Comparison of ENCODE assay signal across 17 cellular contexts in the genomic region with DNA sequence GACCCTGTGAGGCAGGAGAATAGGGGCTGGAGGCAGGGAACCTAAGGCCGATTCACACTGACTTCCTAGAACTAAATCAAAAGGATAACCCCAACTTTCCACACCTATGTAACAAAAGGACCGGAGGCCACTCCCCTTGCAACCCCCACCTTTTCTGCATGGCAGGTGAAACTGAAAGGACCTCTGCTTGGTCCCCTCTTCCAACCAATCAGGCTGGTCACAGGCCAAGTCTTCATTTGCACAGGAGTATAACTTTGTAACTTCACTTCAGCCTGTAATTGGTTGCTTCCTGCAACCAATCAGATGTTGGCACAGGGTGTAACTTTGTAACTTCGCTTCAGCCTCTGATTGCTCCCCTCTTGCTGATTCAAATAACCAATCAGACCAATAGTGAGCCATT.
DNase-seq lines count a peak whose midpoint lies in the region; ATAC-seq, FAIRE-seq and TF ChIP-seq lines count a peak whose summit lies in the region.
"Had no signal": no experiment of that assay in that cellular context is flagged by ENCODE, and none has a peak within 500 bp of the region (broad histone marks: within the 10 kb centered on the region; RNA-seq: fewer than 3 reads in every experiment).

No MANE protein-coding gene starts in this region.

- peaks cover 92% of the 10 kb centered on the region for H3K4me1 Mint-ChIP-seq in activated CD4-positive, alpha-beta memory T cell treated with anti-CD3 and anti-CD28 coated beads, Interleukin-2, amount 10 ng/mL, durations not matched to agents 7 days and 5 days

- peak; percentile 35 for DNase-seq in stimulated activated CD4-positive, alpha-beta T cell treated with anti-CD3 and anti-CD28 coated beads, Interleukin-4, amount 100 ng/mL, for 1 hour
- no peak for DNase-seq in stimulated activated CD4-positive, alpha-beta T cell treated with anti-CD3 and anti-CD28 coated beads, Interleukin-12 subunit alpha, Interleukin-12 subunit beta, amount 100 ng/mL, for 4 hours
- DNase-seq in activated CD4-positive, alpha-beta memory T cell treated with anti-CD3 and anti-CD28 coated beads, Interleukin-2, amount 10 ng/mL, durations not matched to agents 7 days and 5 days = peak; percentile 61
- DNase-seq in H1 (ENCODE audit: low read depth in 1 of 2, low spot score in 2 of 2) (no peak), testis (peak; percentile 38), NCI-H1694 (lab: John Stamatoyannopoulos, UW) (no peak), SK-N-DZ (ENCODE audit: low spot score) (no peak), HepG2 (ENCODE audit: low spot score) (no peak)
- DNase-seq: DMS79; effector CD8-positive, alpha-beta T cell; foreskin keratinocyte; NCI-H2171 treated with DMSO at 0.1 percent for 48 hours; occipital lobe; SIG-M5; upper lobe of left lung had no signal

- no peak overlapping the region for H2BK15ac ChIP-seq in H1 (ENCODE audit: low read length)

- no peak for TF ChIP-seq EP300 in H1 (IDR thresholded peaks at IDR 0.05; ENCODE audit: borderline replicate concordance in 1 of 2, low read depth in 2 of 2, low read length in 2 of 2)
- TF ChIP-seq EP300 in HepG2 (IDR thresholded peaks at IDR 0.05; ENCODE audit: low read depth in 2 of 2, low read length in 2 of 2) = no peak
- no peak for TF ChIP-seq EP300 in HepG2 (CRISPR knock-in tag; IDR thresholded peaks at IDR 0.05; ENCODE audit: borderline replicate concordance)

- H3K79me2 ChIP-seq in H1 (ENCODE audit: control insufficient read depth in 1 of 2, insufficient read depth in 2 of 2, low read length in 2 of 2) (peaks cover 0 to 30% of the 10 kb centered on the region in 2 experiments; a peak in 3 of 4 replicates), HepG2 (ENCODE audit: insufficient read depth, low read length) (peaks cover 63% of the 10 kb centered on the region)

- no peak overlapping the region for H3K56ac ChIP-seq in H1 (replicated peaks; ENCODE audit: insufficient read length, low read depth, low read length)

- TF ChIP-seq RAD21 in H1 (IDR thresholded peaks at IDR 0.05 in 1 of 2, conservative IDR thresholded peaks at IDR 0.05 in 1 of 2; ENCODE audit: low read depth in 2 of 2, low read length in 2 of 2) = no peak
- TF ChIP-seq RAD21 in HepG2 (CRISPR knock-in tag; IDR thresholded peaks at IDR 0.05) = no peak

- H3K36me3 ChIP-seq in H1 (ENCODE audit: control insufficient read depth in 2 of 4, insufficient read depth in 4 of 4, low read length in 3 of 4) = no peaks in the 10 kb centered on the region
- no peaks in the 10 kb centered on the region for H3K36me3 ChIP-seq in testis (ENCODE audit: low read depth, missing control alignments)
- H3K36me3 ChIP-seq in HepG2 (replicated peaks in 1 of 2; ENCODE audit: control insufficient read depth in 1 of 2, insufficient read depth in 2 of 2, low read length in 2 of 2) = no peaks in the 10 kb centered on the region
- H3K36me3 ChIP-seq: upper lobe of left lung had no signal

- no peak overlapping the region for H3K9ac ChIP-seq in H1 (replicated peaks in 1 of 4; ENCODE audit: extremely low read depth in 1 of 4, low read depth in 3 of 4, low read length in 3 of 4)
- H3K9ac ChIP-seq in HepG2 (ENCODE audit: insufficient read depth, low read depth, low read length) = no peak overlapping the region

- H3K27me3 ChIP-seq in H1 (replicated peaks in 1 of 4; ENCODE audit: control insufficient read depth in 3 of 4, extremely low read depth in 1 of 4, insufficient read depth in 3 of 4, low read length in 3 of 4) (no peaks in the 10 kb centered on the region), testis (no peaks in the 10 kb centered on the region), HepG2 (ENCODE audit: control insufficient read depth in 1 of 2, insufficient read depth in 2 of 2, low read length in 2 of 2) (no peaks in the 10 kb centered on the region)
- H3K27me3 ChIP-seq: foreskin keratinocyte, upper lobe of left lung had no signal

- H3K27ac Mint-ChIP-seq in activated CD4-positive, alpha-beta memory T cell treated with anti-CD3 and anti-CD28 coated beads, Interleukin-2, amount 10 ng/mL, durations not matched to agents 7 days and 5 days = peak overlapping the region; percentile 96

- CTCF ChIA-PET in activated CD4-positive, alpha-beta memory T cell treated with anti-CD3 and anti-CD28 coated beads, Interleukin-2, amount 10 ng/mL, durations not matched to agents 7 days and 5 days (lab: Charles Lee) = interaction anchor here (1.3 kb wide), 1 partner anchor 10 kb away, joined by 5 read pairs; no protein-coding TSS in a partner anchor
- CTCF ChIA-PET in H1 (lab: Charles Lee; ENCODE audit: partially characterized antibody) = interaction anchor here (1.0 kb wide), 1 partner anchor 28 kb away, joined by 3 read pairs; no protein-coding TSS in a partner anchor
- CTCF ChIA-PET in HepG2 (lab: Yijun Ruan, JAX; ENCODE audit: low intra/inter-chr PET ratio, low total read pairs) = no interaction called here

- no TSS peak for BruUV-seq in HepG2 (replicated peaks; lab: Mats Ljungman, UMichigan)

- TF ChIP-seq POLR2A in H1 (IDR thresholded peaks at IDR 0.05; ENCODE audit: control extremely low read depth in 1 of 2, low read depth in 2 of 2, low read length in 2 of 2) (no peak), testis (IDR thresholded peaks at IDR 0.05) (no peak), HepG2 (IDR thresholded peaks at IDR 0.05; ENCODE audit: insufficient read depth in 1 of 2, low read depth in 2 of 2, low read length in 2 of 2) (no peak)

- no peak overlapping the region for H3K23ac ChIP-seq in H1 (ENCODE audit: insufficient read length)

- H3K27me3 Mint-ChIP-seq in activated CD4-positive, alpha-beta memory T cell treated with anti-CD3 and anti-CD28 coated beads, Interleukin-2, amount 10 ng/mL, durations not matched to agents 7 days and 5 days = no peaks in the 10 kb centered on the region
- H3K27me3 Mint-ChIP-seq: brain had no signal

- H2AK5ac ChIP-seq in H1 (ENCODE audit: low read depth, low read length) = no peak overlapping the region

- H3K4ac ChIP-seq in H1 (replicated peaks; ENCODE audit: insufficient read length, low read depth, low read length) = no peak overlapping the region

- no peaks in the 10 kb centered on the region for H3K9me3 ChIP-seq in H1 (ENCODE audit: insufficient read depth in 2 of 2, low read depth in 1 of 2, low read length in 1 of 2)
- no peaks in the 10 kb centered on the region for H3K9me3 ChIP-seq in testis
- no peaks in the 10 kb centered on the region for H3K9me3 ChIP-seq in HepG2 (ENCODE audit: low read length)
- H3K9me3 ChIP-seq: upper lobe of left lung had no signal

- H2BK5ac ChIP-seq in H1 (ENCODE audit: low read depth, low read length) = peak overlapping the region; percentile 14; the same call in 1 of the 2 replicates

- no peak overlapping the region for H4K8ac ChIP-seq in H1 (ENCODE audit: extremely low read depth, insufficient read depth, low read length)

- H4K91ac ChIP-seq in H1 (replicated peaks; ENCODE audit: insufficient read length, low read length) = no peak overlapping the region

- in situ Hi-C loops in HepG2 (cut with HindIII; ENCODE audit: extremely low pct_ligation_motif_present, low pct_unique_long_range_greater_than_20kb) = no loop called here

- no peaks in the 10 kb centered on the region for H3K9me3 Mint-ChIP-seq in activated CD4-positive, alpha-beta memory T cell treated with anti-CD3 and anti-CD28 coated beads, Interleukin-2, amount 10 ng/mL, durations not matched to agents 7 days and 5 days

- no peak overlapping the region for H2BK120ac ChIP-seq in H1 (replicated peaks; ENCODE audit: low read depth, low read length)

- ATAC-seq in HepG2 = no peak
- ATAC-seq: foreskin keratinocyte had no signal

- no peak overlapping the region for H4K5ac ChIP-seq in H1 (ENCODE audit: insufficient read length, low read depth, low read length)

- POLR2A ChIA-PET in activated CD4-positive, alpha-beta memory T cell treated with anti-CD3 and anti-CD28 coated beads, Interleukin-2, amount 10 ng/mL, durations not matched to agents 7 days and 5 days (lab: Charles Lee) = interaction anchor here (1.3 to 10.1 kb wide), 10 partner anchors 10 to 294 kb away, joined by 3 to 149 read pairs (median 10); partner anchors contain the start of genes CDNF, HSPA14, MSANTD7 and SUV39H2
- POLR2A ChIA-PET in H1 (lab: Charles Lee; ENCODE audit: partially characterized antibody) (interaction anchor here (1.1 kb wide), 1 partner anchor 16 kb away, joined by 4 read pairs; no protein-coding TSS in a partner anchor), HepG2 (lab: Yijun Ruan, JAX) (no interaction called here)

- no peak for TF ChIP-seq CTCF in H1 (IDR thresholded peaks at IDR 0.05; ENCODE audit: control extremely low read depth in 1 of 3, insufficient read depth in 1 of 3, low read depth in 1 of 3, low read length in 3 of 3)
- no peak for TF ChIP-seq CTCF in testis (IDR thresholded peaks at IDR 0.05)
- TF ChIP-seq CTCF in HepG2 (CRISPR knock-in tag; IDR thresholded peaks at IDR 0.05) = no peak

- 87% methylated on average over 3 of the region's 3 CpGs; no CpG with 5 or more reads in 1 of the 2 experiments for WGBS in H1 (ENCODE audit: extremely low coverage in 1 of 2, insufficient coverage in 1 of 2, insufficient read length in 1 of 2, insufficient replicate concordance in 2 of 2, low coverage in 1 of 2, low lambda C conversion rate in 2 of 2, missing lambda C conversion rate in 1 of 2), 2 experiments
- WGBS in testis, 2 donors = 78 to 84% methylated on average over 3 of the region's 3 CpGs
- 100% methylated on average over 3 of the region's 3 CpGs for WGBS in HepG2 (ENCODE audit: low lambda C conversion rate)

- H3K4me1 ChIP-seq in H1 (replicated peaks in 1 of 4; ENCODE audit: control insufficient read depth in 3 of 4, insufficient read depth in 4 of 4, low read length in 3 of 4) = peaks cover 2 to 13% (median 10%) of the 10 kb centered on the region in 4 experiments; a peak in 6 of 7 replicates
- H3K4me1 ChIP-seq in testis = peaks cover 8% of the 10 kb centered on the region
- peaks cover 78% of the 10 kb centered on the region for H3K4me1 ChIP-seq in HepG2 (ENCODE audit: insufficient read depth, low read length)

- FAIRE-seq in H1 (lab: Jason Lieb, UNC) (no peak), HepG2 (lab: Jason Lieb, UNC) (no peak)
- FAIRE-seq: TTC549 had no signal

- no peaks in the 10 kb centered on the region for H4K20me1 ChIP-seq in H1 (replicated peaks in 1 of 2; ENCODE audit: control insufficient read depth in 1 of 2, insufficient read depth in 2 of 2, low read length in 2 of 2)
- H4K20me1 ChIP-seq in HepG2 (ENCODE audit: insufficient read depth, low read length) = no peaks in the 10 kb centered on the region

- H3K4me2 ChIP-seq in H1 (ENCODE audit: insufficient read depth in 1 of 2, low read depth in 2 of 2, low read length in 2 of 2) (peak overlapping the region in 1 of 2 experiments; percentile 45; a peak in 1 of 4 replicates), HepG2 (ENCODE audit: low read depth, low read length) (no peak overlapping the region)

- peak overlapping the region; percentile 46 for H3K4me3 Mint-ChIP-seq in activated CD4-positive, alpha-beta memory T cell treated with anti-CD3 and anti-CD28 coated beads, Interleukin-2, amount 10 ng/mL, durations not matched to agents 7 days and 5 days
- H3K4me3 Mint-ChIP-seq: brain had no signal

- peaks cover 70% of the 10 kb centered on the region for H3K36me3 Mint-ChIP-seq in activated CD4-positive, alpha-beta memory T cell treated with anti-CD3 and anti-CD28 coated beads, Interleukin-2, amount 10 ng/mL, durations not matched to agents 7 days and 5 days (ENCODE audit: low read depth)

- no peak overlapping the region for H2BK20ac ChIP-seq in H1 (ENCODE audit: low read length)

- no peak overlapping the region for H2AFZ ChIP-seq in H1 (ENCODE audit: low read length)
- no peak overlapping the region for H2AFZ ChIP-seq in HepG2 (ENCODE audit: low read length)

- H3K23me2 ChIP-seq in H1 (ENCODE audit: low read depth, low read length) = no peaks in the 10 kb centered on the region; the same call in 1 of the 2 replicates

- intact Hi-C loops in testis (cut with DNase I; ENCODE audit: low total_unique reads) (no loop called here), HepG2 (cut with micrococcal nuclease; ENCODE audit: unreplicated experiment) (no loop called here)

- H3K79me1 ChIP-seq in H1 (ENCODE audit: low read depth, low read length) = peaks cover 7% of the 10 kb centered on the region

- no peak overlapping the region for H3K18ac ChIP-seq in H1 (ENCODE audit: extremely low read depth, low read length)

- H3K27ac ChIP-seq in H1 (ENCODE audit: low read depth, low read length) (no peak overlapping the region), testis (no peak overlapping the region), HepG2 (ENCODE audit: extremely low read length, insufficient read depth, low read length) (no peak overlapping the region)
- H3K27ac ChIP-seq: foreskin keratinocyte had no signal

- H3K14ac ChIP-seq in H1 (ENCODE audit: insufficient read length) = no peak overlapping the region

- no peak overlapping the region for H2BK12ac ChIP-seq in H1 (ENCODE audit: low read depth, low read length)

- H3K4me3 ChIP-seq in H1 (ENCODE audit: extremely low read depth in 1 of 4, insufficient read depth in 2 of 4, low read depth in 3 of 4, low read length in 4 of 4) = no peak overlapping the region
- H3K4me3 ChIP-seq in testis = no peak overlapping the region
- no peak overlapping the region for H3K4me3 ChIP-seq in HepG2 (replicated peaks in 1 of 3; ENCODE audit: insufficient read depth in 1 of 3, low read depth in 2 of 3, low read length in 3 of 3)
- H3K4me3 ChIP-seq: upper lobe of left lung had no signal

Comparison
In these comparisons a context has a peak if more than half of its experiments do, and no peak if none do; other contexts are left out.
1. DNase-seq: peak in stimulated activated CD4-positive, alpha-beta T cell treated with anti-CD3 and anti-CD28 coated beads, Interleukin-4, amount 100 ng/mL, for 1 hour (single experiment), activated CD4-positive, alpha-beta memory T cell treated with anti-CD3 and anti-CD28 coated beads, Interleukin-2, amount 10 ng/mL, durations not matched to agents 7 days and 5 days (single experiment) and testis (single experiment); none in stimulated activated CD4-positive, alpha-beta T cell treated with anti-CD3 and anti-CD28 coated beads, Interleukin-12 subunit alpha, Interleukin-12 subunit beta, amount 100 ng/mL, for 4 hours (single experiment), H1 (0 of 2), NCI-H1694 (single experiment), SK-N-DZ (single experiment) and HepG2 (single experiment).